In the genomic region with DNA sequence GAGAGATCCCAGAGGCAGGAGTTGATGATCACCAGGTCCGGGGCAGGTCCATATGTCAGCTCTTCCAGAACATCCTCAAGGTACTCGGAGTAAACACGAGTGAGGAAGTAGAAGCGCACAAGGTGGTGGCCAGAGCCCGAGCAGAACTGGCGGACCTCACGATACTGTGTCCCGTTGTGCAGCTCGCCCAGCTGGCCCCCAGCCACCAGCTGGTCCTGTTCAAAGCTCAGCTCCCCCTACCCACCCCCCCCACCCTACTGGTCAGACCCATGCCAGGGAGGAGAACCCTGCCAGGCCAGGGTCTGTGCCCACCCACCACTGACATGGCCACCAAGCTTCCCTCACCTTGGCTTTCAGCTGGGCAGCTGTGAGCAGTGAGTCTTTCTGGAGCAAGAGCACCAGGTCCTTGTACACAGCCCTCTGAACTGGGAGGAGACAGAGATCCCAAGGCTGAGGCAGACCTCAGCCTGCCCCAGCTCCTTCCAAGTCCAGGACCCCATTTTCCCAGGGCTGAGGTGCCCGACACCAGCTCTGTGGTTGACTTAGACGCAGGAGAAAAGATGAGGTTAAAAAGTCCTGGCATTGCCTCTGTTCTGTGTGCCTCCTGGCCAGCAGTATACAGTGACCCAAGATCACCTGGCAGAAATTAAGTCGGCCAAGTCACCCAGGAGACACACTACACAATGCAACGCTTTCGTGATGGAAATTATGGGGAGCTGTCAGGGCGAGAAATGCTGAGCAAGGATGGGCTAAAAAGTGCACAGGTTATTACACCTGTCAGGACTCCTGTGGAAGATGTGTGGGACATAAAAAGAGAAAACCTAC, we compare ENCODE assay signal across 13 cellular contexts. TPM values are rescaled to one million over a fixed set of nuclear protein-coding genes. Genes with fewer than 3 reads are reported as not detected.
DNase-seq lines count a peak whose midpoint lies in the region; ATAC-seq and TF ChIP-seq lines count a peak whose summit lies in the region.
"Had no signal": no experiment of that assay in that cellular context is flagged by ENCODE, and none has a peak within 500 bp of the region (broad histone marks: within the 10 kb centered on the region; RNA-seq: fewer than 3 reads in every experiment).

No MANE protein-coding gene starts in this region.

- no peak overlapping the region for H3K9ac ChIP-seq in MM.1S (ENCODE audit: low read length)
- H3K9ac ChIP-seq in parathyroid adenoma, result no peak overlapping the region

- H3F3A ChIP-seq in MM.1S (ENCODE audit: insufficient read depth, low read length), result no peaks in the 10 kb centered on the region

- H3K27me3 ChIP-seq in MM.1S (replicated peaks; ENCODE audit: insufficient read depth, low read length) (no peaks in the 10 kb centered on the region), parathyroid adenoma (ENCODE audit: control insufficient read depth, insufficient read depth, low read length) (no peaks in the 10 kb centered on the region)

- ATAC-seq in activated CD8-positive, alpha-beta memory T cell treated with anti-CD3 and anti-CD28 coated beads, Interleukin-2, amount 10 ng/mL, durations not matched to agents 7 days and 5 days, result no peak
- no peak for ATAC-seq in effector memory CD8-positive, alpha-beta T cell (replicated peaks)
- ATAC-seq in GM19455 (IDR thresholded peaks at IDR 0.05; ENCODE audit: unreplicated experiment) (no peak), GM21825 (IDR thresholded peaks at IDR 0.05; ENCODE audit: unreplicated experiment) (no peak)

- H2AFZ ChIP-seq in MM.1S (ENCODE audit: low read length) (peak overlapping the region; percentile 97; the same call in 1 of the 2 replicates), parathyroid adenoma (peak overlapping the region; percentile 100)

- H3K27ac Mint-ChIP-seq in activated CD8-positive, alpha-beta memory T cell treated with anti-CD3 and anti-CD28 coated beads, Interleukin-2, amount 10 ng/mL, durations not matched to agents 7 days and 5 days, result peak overlapping the region; percentile 69
- H3K27ac Mint-ChIP-seq in effector memory CD8-positive, alpha-beta T cell, result peak overlapping the region; percentile 76 to 78

- H3K36me3 Mint-ChIP-seq in activated CD8-positive, alpha-beta memory T cell treated with anti-CD3 and anti-CD28 coated beads, Interleukin-2, amount 10 ng/mL, durations not matched to agents 7 days and 5 days, result peaks cover 6% of the 10 kb centered on the region
- H3K36me3 Mint-ChIP-seq in effector memory CD8-positive, alpha-beta T cell (ENCODE audit: insufficient read depth), result peaks cover 7% of the 10 kb centered on the region

- CTCF ChIA-PET in activated CD8-positive, alpha-beta memory T cell treated with anti-CD3 and anti-CD28 coated beads, Interleukin-2, amount 10 ng/mL, durations not matched to agents 7 days and 5 days (lab: Charles Lee), result interaction anchor here (0.6 to 2.2 kb wide), 5 partner anchors 12 to 125 kb away, joined by 3 to 11 read pairs (median 3); no protein-coding TSS in a partner anchor

- H3K36me3 ChIP-seq in MM.1S (replicated peaks; ENCODE audit: insufficient read depth, low read length), result no peaks in the 10 kb centered on the region
- H3K36me3 ChIP-seq in parathyroid adenoma (ENCODE audit: control insufficient read depth, insufficient read depth, low read length), result no peaks in the 10 kb centered on the region

- no peaks in the 10 kb centered on the region for H4K20me1 ChIP-seq in MM.1S (ENCODE audit: insufficient read depth, low read length)

- TF ChIP-seq CTCF in MM.1S (IDR thresholded peaks at IDR 0.05; ENCODE audit: low read length) (no peak), parathyroid adenoma (IDR thresholded peaks at IDR 0.05) (no peak)

- H3K4me3 ChIP-seq in MM.1S (ENCODE audit: low read length), result no peak overlapping the region
- no peak overlapping the region for H3K4me3 ChIP-seq in parathyroid adenoma (ENCODE audit: low read depth, low read length)

- peak overlapping the region; percentile 64 for H3K4me3 Mint-ChIP-seq in activated CD8-positive, alpha-beta memory T cell treated with anti-CD3 and anti-CD28 coated beads, Interleukin-2, amount 10 ng/mL, durations not matched to agents 7 days and 5 days
- H3K4me3 Mint-ChIP-seq in effector memory CD8-positive, alpha-beta T cell, result peak overlapping the region; percentile 72 to 87

- no peaks in the 10 kb centered on the region for H3K9me3 ChIP-seq in MM.1S (replicated peaks; ENCODE audit: insufficient read depth, low read length)
- H3K9me3 ChIP-seq in parathyroid adenoma (ENCODE audit: control insufficient read depth, low read length), result no peaks in the 10 kb centered on the region

- no peak for DNase-seq in activated CD8-positive, alpha-beta memory T cell treated with anti-CD3 and anti-CD28 coated beads, Interleukin-2, amount 10 ng/mL, durations not matched to agents 7 days and 5 days
- no peak for DNase-seq in activated CD8-positive, alpha-beta memory T cell treated with anti-CD3 and anti-CD28 coated beads, Interleukin-2, amount 50 U/mL, for 4 hours
- DNase-seq in MM.1S (no peak), SKM-1 (lab: John Stamatoyannopoulos, UW; ENCODE audit: unreplicated experiment) (no peak)
- no peak for DNase-seq in effector memory CD8-positive, alpha-beta T cell
- DNase-seq: cerebellar nuclear complex, GDM1, NCI-H510A had no signal

- H3K4me1 ChIP-seq in MM.1S (ENCODE audit: low read length) (peaks cover 5% of the 10 kb centered on the region; the same call in 1 of the 2 replicates), parathyroid adenoma (peaks cover 5% of the 10 kb centered on the region)

- peaks cover 15% of the 10 kb centered on the region for H3K4me1 Mint-ChIP-seq in activated CD8-positive, alpha-beta memory T cell treated with anti-CD3 and anti-CD28 coated beads, Interleukin-2, amount 10 ng/mL, durations not matched to agents 7 days and 5 days
- H3K4me1 Mint-ChIP-seq in effector memory CD8-positive, alpha-beta T cell (ENCODE audit: low read depth in 2 of 2), result peaks cover 13 to 30% of the 10 kb centered on the region in 2 donors

- H3K27ac ChIP-seq in MM.1S (ENCODE audit: low read length), result no peak overlapping the region
- no peak overlapping the region for H3K27ac ChIP-seq in parathyroid adenoma

- H3K27me3 Mint-ChIP-seq in activated CD8-positive, alpha-beta memory T cell treated with anti-CD3 and anti-CD28 coated beads, Interleukin-2, amount 10 ng/mL, durations not matched to agents 7 days and 5 days, result no peaks in the 10 kb centered on the region
- no peaks in the 10 kb centered on the region for H3K27me3 Mint-ChIP-seq in effector memory CD8-positive, alpha-beta T cell

- H3K9me2 ChIP-seq in MM.1S (replicated peaks; ENCODE audit: insufficient read depth, low read length), result no peaks in the 10 kb centered on the region

- H3K4me2 ChIP-seq in MM.1S (ENCODE audit: low read depth, low read length), result peak overlapping the region; percentile 96; the same call in 1 of the 2 replicates
- peak overlapping the region; percentile 99 for H3K4me2 ChIP-seq in parathyroid adenoma (ENCODE audit: low read length)

- H3K79me2 ChIP-seq in MM.1S (ENCODE audit: low read length), result peaks cover 10% of the 10 kb centered on the region
- peaks cover 6% of the 10 kb centered on the region for H3K79me2 ChIP-seq in parathyroid adenoma

- H3K9me3 Mint-ChIP-seq in activated CD8-positive, alpha-beta memory T cell treated with anti-CD3 and anti-CD28 coated beads, Interleukin-2, amount 10 ng/mL, durations not matched to agents 7 days and 5 days (ENCODE audit: low read depth), result no peaks in the 10 kb centered on the region
- H3K9me3 Mint-ChIP-seq in effector memory CD8-positive, alpha-beta T cell, result no peaks in the 10 kb centered on the region

RNA-seq across cellular contexts. Expression of gene PCED1A, which starts 1.4 kb away (rescaled TPM):
- total RNA-seq in activated CD8-positive, alpha-beta memory T cell treated with anti-CD3 and anti-CD28 coated beads, Interleukin-2, amount 10 ng/mL, durations not matched to agents 7 days and 5 days, result 10 to 100 TPM; 21.9 to 30.6 TPM

RNA-seq across cellular contexts. Expression of gene VPS16, which starts 1.5 kb away (rescaled TPM):
- total RNA-seq in activated CD8-positive, alpha-beta memory T cell treated with anti-CD3 and anti-CD28 coated beads, Interleukin-2, amount 10 ng/mL, durations not matched to agents 7 days and 5 days, result 10 to 100 TPM; 49.2 to 64.9 TPM

RNA-seq across cellular contexts. Expression of gene TMEM239, which starts 22.9 kb away (rescaled TPM):
- total RNA-seq in activated CD8-positive, alpha-beta memory T cell treated with anti-CD3 and anti-CD28 coated beads, Interleukin-2, amount 10 ng/mL, durations not matched to agents 7 days and 5 days, result not detected
- total RNA-seq: left ventricle myocardium superior had no signal

RNA-seq across cellular contexts. Expression of gene C20orf141, which starts 24.3 kb away (rescaled TPM):
- not detected for total RNA-seq in activated CD8-positive, alpha-beta memory T cell treated with anti-CD3 and anti-CD28 coated beads, Interleukin-2, amount 10 ng/mL, durations not matched to agents 7 days and 5 days
- total RNA-seq: fibroblast of villous mesenchyme, left ventricle myocardium superior had no signal

RNA-seq across cellular contexts. Expression of gene PTPRA, which starts 34.2 kb away (rescaled TPM):
- total RNA-seq in activated CD8-positive, alpha-beta memory T cell treated with anti-CD3 and anti-CD28 coated beads, Interleukin-2, amount 10 ng/mL, durations not matched to agents 7 days and 5 days, result 10 to 100 TPM; 51.5 to 60.7 TPM
